In genomic region chr9:109894921-109895758, GRCh38 we compare ENCODE assay signal across 9 cellular contexts.
DNase-seq lines count a peak whose midpoint lies in the region; ATAC-seq and TF ChIP-seq lines count a peak whose summit lies in the region.
"Had no signal": no experiment of that assay in that cellular context is flagged by ENCODE, and none has a peak within 500 bp of the region (broad histone marks: within the 10 kb centered on the region; RNA-seq: fewer than 3 reads in every experiment).

No MANE protein-coding gene starts in this region.

- no peak for TF ChIP-seq CTCF in astrocyte of the spinal cord (IDR thresholded peaks at IDR 0.05; ENCODE audit: low read depth, low read length)
- no peak for TF ChIP-seq CTCF in type B pancreatic cell (conservative IDR thresholded peaks at IDR 0.05)

- no peaks in the 10 kb centered on the region for H3K4me1 Mint-ChIP-seq in type B pancreatic cell (ENCODE audit: unreplicated experiment)

- peaks cover 4% of the 10 kb centered on the region for H3K27me3 Mint-ChIP-seq in type B pancreatic cell

- in situ Hi-C loops in astrocyte of the spinal cord (cut with HindIII; ENCODE audit: low sequenced_read_pairs) = no loop called here

- H3K9me3 Mint-ChIP-seq in type B pancreatic cell = no peaks in the 10 kb centered on the region

- no peak overlapping the region for H3K4me3 Mint-ChIP-seq in type B pancreatic cell

- no peak overlapping the region for H3K27ac Mint-ChIP-seq in type B pancreatic cell

- DNase-seq in stimulated activated CD4-positive, alpha-beta T cell treated with anti-CD3 and anti-CD28 coated beads, Interleukin-15, amount 100 ng/mL, for 48 hours (ENCODE audit: low read depth in 2 of 2) = peak; percentile 58
- DNase-seq in stimulated activated CD4-positive, alpha-beta T cell treated with anti-CD3 and anti-CD28 coated beads, Interleukin-4, amount 100 ng/mL, for 1 hour = no peak
- DNase-seq in astrocyte of the spinal cord (ENCODE audit: low read depth, low spot score) (peak; percentile 81), superior temporal gyrus (ENCODE audit: extremely low spot score) (peak; percentile 61), NCI-H1417 treated with DMSO at 0.1 percent for 48 hours (lab: John Stamatoyannopoulos, UW) (no peak), type B pancreatic cell (ENCODE audit: extremely low spot score, unreplicated experiment) (no peak), iPS-NIHi7 (ENCODE audit: extremely low spot score) (no peak)

- H3K36me3 Mint-ChIP-seq in type B pancreatic cell = peaks cover 4% of the 10 kb centered on the region

- peak; percentile 72 for ATAC-seq in HG03432 (IDR thresholded peaks at IDR 0.05; ENCODE audit: unreplicated experiment)

- H3K4me3 ChIP-seq in astrocyte of the spinal cord (ENCODE audit: low read depth, low read length) = no peak overlapping the region
- H3K4me3 ChIP-seq: lung had no signal

Comparison
In these comparisons a context has a peak if more than half of its experiments do, and no peak if none do; other contexts are left out.
1. DNase-seq: peak in stimulated activated CD4-positive, alpha-beta T cell treated with anti-CD3 and anti-CD28 coated beads, Interleukin-15, amount 100 ng/mL, for 48 hours (2 of 2), astrocyte of the spinal cord (single experiment) and superior temporal gyrus (single experiment); none in stimulated activated CD4-positive, alpha-beta T cell treated with anti-CD3 and anti-CD28 coated beads, Interleukin-4, amount 100 ng/mL, for 1 hour (single experiment), NCI-H1417 treated with DMSO at 0.1 percent for 48 hours (single experiment), type B pancreatic cell (single experiment) and iPS-NIHi7 (single experiment).